Comparison of ENCODE assay signal across 8 cellular contexts in genomic region chr7:80134105-80134535, GRCh38. TPM values are rescaled to one million over a fixed set of nuclear protein-coding genes. Genes with fewer than 3 reads are reported as not detected.
DNase-seq lines count a peak whose midpoint lies in the region; ATAC-seq, FAIRE-seq and TF ChIP-seq lines count a peak whose summit lies in the region.
"Had no signal": no experiment of that assay in that cellular context is flagged by ENCODE, and none has a peak within 500 bp of the region (broad histone marks: within the 10 kb centered on the region; RNA-seq: fewer than 3 reads in every experiment).

No MANE protein-coding gene starts in this region.

- peak overlapping the region; percentile 98 for H3K4me3 ChIP-seq in HUES64 (ENCODE audit: low read length)
- H3K4me3 ChIP-seq in adrenal gland: peak overlapping the region in 3 of 4 donors; percentile 86 to 100 (median 93)
- peak overlapping the region; percentile 24 to 60 (median 41) for H3K4me3 ChIP-seq in keratinocyte (ENCODE audit: control insufficient read depth in 2 of 3, extremely low read depth in 1 of 3, insufficient read depth in 2 of 3, low read depth in 1 of 3, low read length in 3 of 3)
- H3K4me3 ChIP-seq in stomach: peak overlapping the region; percentile 66 to 97 (median 82)

- DNase-seq in adrenal gland (peak in 1 of 7 donors; percentile 91), keratinocyte (ENCODE audit: low read depth, low spot score) (no peak), stomach (no peak), GOT3 (lab: John Stamatoyannopoulos, UW) (no peak), HTR-8/SVneo (ENCODE audit: insufficient read length, low spot score) (no peak)

- peak overlapping the region; percentile 71 for H3K9ac ChIP-seq in HUES64 (ENCODE audit: low read depth, low read length)
- H3K9ac ChIP-seq in keratinocyte (ENCODE audit: control insufficient read depth, extremely low read depth, insufficient read depth, low read length): peak overlapping the region; percentile 99

- H4K20me1 ChIP-seq in keratinocyte (ENCODE audit: control insufficient read depth, extremely low read depth, insufficient read depth, low read length): peaks cover 3% of the 10 kb centered on the region

- H3K4me2 ChIP-seq in keratinocyte (ENCODE audit: control insufficient read depth, extremely low read depth, insufficient read depth, low read depth, low read length): peak overlapping the region; percentile 92

- 4% methylated on average over 12 of the region's 12 CpGs for WGBS in HUES64
- WGBS in adrenal gland, 4 donors: 6 to 11% (median 10%) methylated on average over 12 of the region's 12 CpGs
- WGBS in stomach, 5 donors: 10 to 13% (median 11%) methylated on average over 12 of the region's 12 CpGs

- H3K27ac ChIP-seq in HUES64 (ENCODE audit: low read depth, low read length) (peak overlapping the region; percentile 50; the same call in 1 of the 2 replicates), adrenal gland (peak overlapping the region in 4 of 5 donors; percentile 92 to 94 (median 92)), keratinocyte (ENCODE audit: control insufficient read depth, insufficient read depth, low read length) (peak overlapping the region; percentile 97), stomach (peak overlapping the region; percentile 89 to 96 (median 94))

- ATAC-seq in esophagus mucosa: no peak

- H3K36me3 ChIP-seq in HUES64 (ENCODE audit: insufficient read depth, low read length) (no peaks in the 10 kb centered on the region), adrenal gland (replicated peaks in 1 of 2) (no peaks in the 10 kb centered on the region), keratinocyte (ENCODE audit: control insufficient read depth in 2 of 2, extremely low read depth in 1 of 2, insufficient read depth in 2 of 2, low read length in 2 of 2) (no peaks in the 10 kb centered on the region), stomach (no peaks in the 10 kb centered on the region)

- TF ChIP-seq EP300 in stomach (IDR thresholded peaks at IDR 0.05): no peak

- H3K4me1 ChIP-seq in HUES64 (ENCODE audit: insufficient read depth, low read length) (peaks cover 17% of the 10 kb centered on the region), adrenal gland (replicated peaks in 1 of 2) (peaks cover 12 to 29% of the 10 kb centered on the region in 2 donors), keratinocyte (ENCODE audit: control insufficient read depth, extremely low read depth, insufficient read depth, low read length) (peaks cover 29% of the 10 kb centered on the region), stomach (peaks cover 7 to 42% (median 25%) of the 10 kb centered on the region in 4 donors)

- dilution Hi-C loops in keratinocyte (cut with MboI; ENCODE audit: extremely low pct_ligation_motif_present, low sequenced_read_pairs): no loop called here

- peaks cover 42% of the 10 kb centered on the region for H3K79me2 ChIP-seq in keratinocyte (ENCODE audit: control insufficient read depth, insufficient read depth, low read length)

- peaks cover 7% of the 10 kb centered on the region for H3K27me3 ChIP-seq in HUES64 (ENCODE audit: insufficient read depth, low read length)
- no peaks in the 10 kb centered on the region for H3K27me3 ChIP-seq in adrenal gland
- H3K27me3 ChIP-seq in keratinocyte (ENCODE audit: control insufficient read depth, extremely low read depth, insufficient read depth, low read length): no peaks in the 10 kb centered on the region
- H3K27me3 ChIP-seq in stomach: peaks cover 0 to 7% (median 0%) of the 10 kb centered on the region in 3 donors

- FAIRE-seq in keratinocyte (lab: Jason Lieb, UNC) (peak; percentile 89), HTR-8/SVneo (lab: Jason Lieb, UNC) (no peak)
- FAIRE-seq: endometrium had no signal

- TF ChIP-seq CTCF in adrenal gland (IDR thresholded peaks at IDR 0.05) (no peak), keratinocyte (optimal IDR thresholded peaks at IDR 0.05 in 1 of 3, IDR thresholded peaks at IDR 0.05 in 1 of 3, conservative IDR thresholded peaks at IDR 0.05 in 1 of 3; ENCODE audit: extremely low read depth in 1 of 3, insufficient read depth in 2 of 3, low read length in 3 of 3) (no peak), stomach (IDR thresholded peaks at IDR 0.05) (peak in 1 of 7 experiments; percentile 6)

- no peaks in the 10 kb centered on the region for H3K9me3 ChIP-seq in HUES64 (ENCODE audit: insufficient read depth, low read depth, low read length)
- no peaks in the 10 kb centered on the region for H3K9me3 ChIP-seq in adrenal gland (replicated peaks in 1 of 3)
- no peaks in the 10 kb centered on the region for H3K9me3 ChIP-seq in keratinocyte (ENCODE audit: control insufficient read depth, low read depth, low read length)
- H3K9me3 ChIP-seq in stomach: no peaks in the 10 kb centered on the region

- H3K9me1 ChIP-seq in keratinocyte (ENCODE audit: control insufficient read depth, extremely low read depth, insufficient read depth, low read length): no peaks in the 10 kb centered on the region

- intact Hi-C loops in adrenal gland (cut with DNase I) (loop anchor here in 1 of 2 donors (10.0 kb wide), 4 partner anchors 51 to 251 kb away; no protein-coding TSS in a partner anchor), stomach (cut with DNase I; ENCODE audit: low total_unique reads) (loop anchor here (10.0 kb wide), 1 partner anchor 261 kb away; no protein-coding TSS in a partner anchor)

- peak overlapping the region; percentile 85 for H2AFZ ChIP-seq in keratinocyte (ENCODE audit: control insufficient read depth, low read length)

- TF ChIP-seq POLR2A in adrenal gland (IDR thresholded peaks at IDR 0.05) (no peak), stomach (IDR thresholded peaks at IDR 0.05) (no peak)

RNA-seq across cellular contexts. Expression of gene GNAI1, which starts 0.5 kb away (rescaled TPM):
- polyA plus RNA-seq in HUES64 (2013, experiment 1 of 2): 18.8 TPM
- 21.2 TPM for polyA plus RNA-seq in HUES64 (2013, experiment 2 of 2)
- total RNA-seq in adrenal gland: 100 to 1,000 TPM in 1 of 8 donors, 10 to 100 TPM in 7; 36.9 to 115 (median 64.8) TPM
- polyA plus RNA-seq in adrenal gland: 10 to 100 TPM; 14.8 to 92.8 (median 17.7) TPM
- polyA plus RNA-seq in keratinocyte: 41.7 to 84.1 TPM (median 56.9 TPM) in 3 replicates
- polyA plus RNA-seq in keratinocyte (2011; ENCODE audit: low read depth): 234 TPM
- 31.0 and 75.0 TPM in 2 replicates for polyA plus RNA-seq in keratinocyte (2011; cell fraction: cytosol; rRNA removed)
- 74.0 and 79.8 TPM in 2 replicates for polyA plus RNA-seq in keratinocyte (2011; cell fraction: nucleus; rRNA removed)
- polyA plus RNA-seq in keratinocyte (2012; ENCODE audit: low replicate concordance): 56.1 and 146 TPM in 2 replicates
- 6.2 to 56.0 TPM (median 42.7 TPM) in 3 replicates for polyA minus RNA-seq in keratinocyte
- 33.4 TPM for polyA minus RNA-seq in keratinocyte (2011; cell fraction: cytosol; rRNA and poly(A)+ RNA removed)
- 29.4 and 65.7 TPM in 2 replicates for polyA minus RNA-seq in keratinocyte (2011; cell fraction: nucleus; rRNA and poly(A)+ RNA removed)
- total RNA-seq in stomach: 10 to 100 TPM in 4 of 5 donors, 1 to 10 TPM in 1; 2.6 to 62.4 (median 49.0) TPM
- 10 to 100 TPM; 13.3 to 18.5 (median 16.5) TPM for polyA plus RNA-seq in stomach
- total RNA-seq in esophagus mucosa: 31.5 TPM

Comparison
In these comparisons a context has a peak if more than half of its experiments do, and no peak if none do; other contexts are left out.
1. H3K4me3 ChIP-seq: peak in every context shown above with its lines; median percentile 98 in HUES64; 93 in adrenal gland; 82 in stomach; 41 in keratinocyte.